9 cellular contexts compared by ENCODE assay signal in genomic region chr19:2984196-2984490, GRCh38. TPM values are rescaled to one million over a fixed set of nuclear protein-coding genes. Genes with fewer than 3 reads are reported as not detected.
DNase-seq lines count a peak whose midpoint lies in the region; ATAC-seq and TF ChIP-seq lines count a peak whose summit lies in the region.
"Had no signal": no experiment of that assay in that cellular context is flagged by ENCODE, and none has a peak within 500 bp of the region (broad histone marks: within the 10 kb centered on the region; RNA-seq: fewer than 3 reads in every experiment).

No MANE protein-coding gene starts in this region.

- H3K9ac ChIP-seq in stomach smooth muscle (ENCODE audit: low read length in 2 of 2): peak overlapping the region; percentile 42 to 62

- H3K36me3 ChIP-seq in HAP-1 (replicated peaks) (no peaks in the 10 kb centered on the region), left lung (no peaks in the 10 kb centered on the region), stomach smooth muscle (ENCODE audit: control insufficient read depth in 2 of 2, insufficient read depth in 2 of 2, low read length in 2 of 2) (no peaks in the 10 kb centered on the region)

- H3K27me3 ChIP-seq in HAP-1 (ENCODE audit: low read depth) (no peaks in the 10 kb centered on the region), left lung (peaks cover 0 to 29% of the 10 kb centered on the region in 2 donors), stomach smooth muscle (ENCODE audit: control insufficient read depth in 1 of 2, insufficient read depth in 2 of 2, low read length in 2 of 2) (no peaks in the 10 kb centered on the region)

- H3K36me3 Mint-ChIP-seq in WTC11: no peaks in the 10 kb centered on the region

- intact Hi-C loops in left lung (cut with DNase I): no loop called here

- CTCF ChIA-PET in WTC11 (lab: Charles Lee): interaction anchor here (0.7 to 1.6 kb wide), 5 partner anchors 52 to 180 kb away, joined by 3 to 4 read pairs (median 4); no protein-coding TSS in a partner anchor

- no peak for DNase-seq in HAP-1 (ENCODE audit: low spot score in 2 of 2)
- no peak for DNase-seq in WTC11 (ENCODE audit: low spot score)
- no peak for DNase-seq in left lung
- DNase-seq in Kasumi-1 (lab: John Stamatoyannopoulos, UW): no peak
- no peak for DNase-seq in LoVo (ENCODE audit: low spot score)
- no peak for DNase-seq in mesenteric fat pad (ENCODE audit: low spot score)
- DNase-seq: KG1, occipital lobe had no signal

- POLR2A ChIA-PET in WTC11 (lab: Charles Lee): interaction anchor here (1.0 kb wide), 1 partner anchor 14 kb away, joined by 3 read pairs; no protein-coding TSS in a partner anchor

- TF ChIP-seq CTCF in WTC11 (IDR thresholded peaks at IDR 0.05) (no peak), left lung (IDR thresholded peaks at IDR 0.05) (no peak)

- H3K9me3 Mint-ChIP-seq in WTC11: no peaks in the 10 kb centered on the region

- peaks cover 13% of the 10 kb centered on the region for H3K4me1 ChIP-seq in HAP-1
- peaks cover 18 to 21% of the 10 kb centered on the region in 2 donors for H3K4me1 ChIP-seq in left lung
- H3K4me1 ChIP-seq in stomach smooth muscle (ENCODE audit: control insufficient read depth, insufficient read depth, low read length): peaks cover 20% of the 10 kb centered on the region

- ATAC-seq in WTC11: no peak
- ATAC-seq in left lung: no peak

- peaks cover 38% of the 10 kb centered on the region for H3K4me1 Mint-ChIP-seq in WTC11

- peak overlapping the region; percentile 55 for H3K4me3 Mint-ChIP-seq in WTC11

- H3K27ac ChIP-seq in left lung: peak overlapping the region; percentile 50 to 66
- H3K27ac ChIP-seq in stomach smooth muscle (ENCODE audit: low read length): no peak overlapping the region

- peak overlapping the region; percentile 15 for H3K4me3 ChIP-seq in HAP-1
- peak overlapping the region in 1 of 2 donors; percentile 23 for H3K4me3 ChIP-seq in left lung
- H3K4me3 ChIP-seq in stomach smooth muscle (ENCODE audit: low read length in 2 of 2): peak overlapping the region; percentile 63 to 71

- H3K9me3 ChIP-seq in HAP-1: no peaks in the 10 kb centered on the region
- no peaks in the 10 kb centered on the region for H3K9me3 ChIP-seq in left lung
- H3K9me3 ChIP-seq in stomach smooth muscle (ENCODE audit: control insufficient read depth in 2 of 2, low read length in 2 of 2): no peaks in the 10 kb centered on the region

- no peak overlapping the region for H3K27ac Mint-ChIP-seq in WTC11

- H3K27me3 Mint-ChIP-seq in WTC11 (ENCODE audit: low read depth): peaks cover 43% of the 10 kb centered on the region

- in situ Hi-C loops in HAP-1 (cut with MboI; ENCODE audit: low sequenced_read_pairs): no loop called here

TF ChIP-seq in WTC11, 78 proteins besides CTCF, POLR2A, EP300 and RAD21 (continues in another document):
- TF ChIP-seq ETV6 (CRISPR knock-in tag; IDR thresholded peaks at IDR 0.05) (0 out of 2 replicates have a peak, but pooled peaks have one; percentile 35), ZNF423 (CRISPR knock-in tag; IDR thresholded peaks at IDR 0.05) (no peak), USF2 (CRISPR knock-in tag; IDR thresholded peaks at IDR 0.05) (0 out of 2 replicates have a peak, but pooled peaks have one; percentile 9), FOXP4 (CRISPR knock-in tag; IDR thresholded peaks at IDR 0.05) (no peak), ZNF416 (CRISPR knock-in tag; IDR thresholded peaks at IDR 0.05) (no peak), GABPB1 (CRISPR knock-in tag; IDR thresholded peaks at IDR 0.05) (no peak), FOXK1 (CRISPR knock-in tag; IDR thresholded peaks at IDR 0.05) (no peak), ARID4B (CRISPR knock-in tag; IDR thresholded peaks at IDR 0.05; ENCODE audit: borderline replicate concordance) (no peak), STAT6 (CRISPR knock-in tag; conservative IDR thresholded peaks at IDR 0.05; ENCODE audit: low read depth) (no peak), ZSCAN18 (CRISPR knock-in tag; IDR thresholded peaks at IDR 0.05) (no peak)

RNA-seq across cellular contexts. Expression of gene TLE6, which starts 6.8 kb away (rescaled TPM):
- total RNA-seq in WTC11 (2021): 2.5 to 3.3 TPM (median 3.1 TPM) in 3 replicates
- total RNA-seq in left lung: 1 to 10 TPM; 3.3 to 6.9 TPM
- total RNA-seq in mesenteric fat pad: 0.93 TPM

RNA-seq across cellular contexts. Expression of gene ZNF77, which starts 39.4 kb away (rescaled TPM):
- total RNA-seq in WTC11 (2021): 4.5 to 5.6 TPM (median 4.7 TPM) in 3 replicates
- total RNA-seq in left lung: 1 to 10 TPM; 3.4 to 4.1 TPM
- 3.1 TPM for total RNA-seq in mesenteric fat pad

RNA-seq across cellular contexts. Expression of gene TLE2, which starts 44.9 kb away (rescaled TPM):
- 13.1 to 20.0 TPM (median 15.8 TPM) in 3 replicates for total RNA-seq in WTC11 (2021)
- total RNA-seq in left lung: 10 to 100 TPM; 35.2 to 70.5 TPM
- total RNA-seq in mesenteric fat pad: 35.6 TPM
